21 cellular contexts compared by ENCODE assay signal in genomic region chr11:119011476-119011875, GRCh38. TPM values are rescaled to one million over a fixed set of nuclear protein-coding genes. Genes with fewer than 3 reads are reported as not detected.
DNase-seq lines count a peak whose midpoint lies in the region; ATAC-seq and TF ChIP-seq lines count a peak whose summit lies in the region.
"Had no signal": no experiment of that assay in that cellular context is flagged by ENCODE, and none has a peak within 500 bp of the region (broad histone marks: within the 10 kb centered on the region; RNA-seq: fewer than 3 reads in every experiment).

No MANE protein-coding gene starts in this region.

- no peaks in the 10 kb centered on the region for H3K27me3 Mint-ChIP-seq in stimulated activated naive CD8-positive, alpha-beta T cell treated with anti-CD3 and anti-CD28 coated beads, Interleukin-15, amount 100 ng/mL, for 72 hours
- H3K27me3 Mint-ChIP-seq in Caco-2 (ENCODE audit: insufficient read depth, unreplicated experiment), result no peaks in the 10 kb centered on the region
- H3K27me3 Mint-ChIP-seq: CD4-positive, alpha-beta T cell had no signal

- in situ Hi-C loops in Panc1 (cut with HindIII; ENCODE audit: low pct_unique_long_range_greater_than_20kb, low sequenced_read_pairs), result no loop called here

- CTCF ChIA-PET in Panc1 (lab: Charles Lee) (no interaction called here), Caco-2 (lab: Charles Lee) (no interaction called here)

- 90 to 96% (median 92%) methylated on average over 5 to 6 of the region's 6 CpGs for whole genome bisulfite sequencing in spleen, 5 donors

- ATAC-seq in stimulated activated naive CD8-positive, alpha-beta T cell treated with anti-CD3 and anti-CD28 coated beads, Interleukin-15, amount 100 ng/mL, for 72 hours, result peak; percentile 11
- ATAC-seq in stimulated activated naive CD8-positive, alpha-beta T cell treated with anti-CD3 and anti-CD28 coated beads, Interleukin-15, Interleukin-2, amounts not matched to agents 100 U/mL and 50 U/mL, for 24 hours, result no peak
- ATAC-seq in Panc1 (peak; percentile 6), esophagus mucosa (peak; percentile 20), HG03378 (IDR thresholded peaks at IDR 0.05; ENCODE audit: unreplicated experiment) (no peak)

- DNase-seq in stimulated activated naive CD8-positive, alpha-beta T cell treated with anti-CD3 and anti-CD28 coated beads, Interleukin-15, amount 100 ng/mL, for 72 hours, result no peak
- DNase-seq in stimulated activated naive CD8-positive, alpha-beta T cell treated with anti-CD3 and anti-CD28 coated beads, Interleukin-15, Interleukin-2, amounts not matched to agents 100 U/mL and 50 U/mL, for 24 hours, result no peak
- DNase-seq in Panc1 (ENCODE audit: low read depth, low spot score) (no peak), spleen (peak; percentile 59), Caco-2 (no peak), medulla oblongata (ENCODE audit: extremely low spot score) (no peak)
- DNase-seq: BE2C; Calu3; CD4-positive, alpha-beta T cell; DMS53; KG1; NCI-H1436; NCI-H2029 treated with DMSO at 0.1 percent for 48 hours; NCI-H510A; NCI-H774; Right ventricle myocardium superior; SK-N-SH had no signal

- H3K4me3 Mint-ChIP-seq in stimulated activated naive CD8-positive, alpha-beta T cell treated with anti-CD3 and anti-CD28 coated beads, Interleukin-15, amount 100 ng/mL, for 72 hours, result no peak overlapping the region
- no peak overlapping the region for H3K4me3 Mint-ChIP-seq in Caco-2 (ENCODE audit: unreplicated experiment)
- H3K4me3 Mint-ChIP-seq: CD4-positive, alpha-beta T cell had no signal

- H3K9me3 Mint-ChIP-seq in stimulated activated naive CD8-positive, alpha-beta T cell treated with anti-CD3 and anti-CD28 coated beads, Interleukin-15, amount 100 ng/mL, for 72 hours, result no peaks in the 10 kb centered on the region
- H3K9me3 Mint-ChIP-seq in Caco-2 (ENCODE audit: unreplicated experiment), result no peaks in the 10 kb centered on the region
- H3K9me3 Mint-ChIP-seq: CD4-positive, alpha-beta T cell had no signal

- TF ChIP-seq POLR2A in spleen (IDR thresholded peaks at IDR 0.05), result no peak

- POLR2A ChIA-PET in Panc1 (lab: Charles Lee), result interaction anchor here (0.7 kb wide), 1 partner anchor 14 kb away, joined by 4 read pairs; the partner anchor contains the start of gene CENATAC
- POLR2A ChIA-PET in Caco-2 (lab: Charles Lee), result no interaction called here

- no peak overlapping the region for H3K27ac Mint-ChIP-seq in stimulated activated naive CD8-positive, alpha-beta T cell treated with anti-CD3 and anti-CD28 coated beads, Interleukin-15, amount 100 ng/mL, for 72 hours
- H3K27ac Mint-ChIP-seq in Caco-2 (ENCODE audit: unreplicated experiment), result no peak overlapping the region

- intact Hi-C loops in Panc1 (cut with micrococcal nuclease; ENCODE audit: unreplicated experiment), result no loop called here
- intact Hi-C loops in spleen (cut with DNase I; ENCODE audit: low total_unique reads), result no loop called here
- intact Hi-C loops in Caco-2 (cut with micrococcal nuclease; ENCODE audit: unreplicated experiment), result no loop called here

- H3K4me1 Mint-ChIP-seq in stimulated activated naive CD8-positive, alpha-beta T cell treated with anti-CD3 and anti-CD28 coated beads, Interleukin-15, amount 100 ng/mL, for 72 hours, result peaks cover 31% of the 10 kb centered on the region
- peaks cover 6% of the 10 kb centered on the region for H3K4me1 Mint-ChIP-seq in Caco-2 (ENCODE audit: low read depth, unreplicated experiment)

- TF ChIP-seq CTCF in Panc1 (IDR thresholded peaks at IDR 0.05) (no peak), spleen (IDR thresholded peaks at IDR 0.05 in 8 of 11, conservative IDR thresholded peaks at IDR 0.05 in 3 of 11) (no peak), Caco-2 (IDR thresholded peaks at IDR 0.05; ENCODE audit: insufficient read depth in 1 of 2, low read depth in 1 of 2, low read length in 1 of 2, severe bottlenecking in 1 of 2, unreplicated experiment in 1 of 2) (no peak)

- H3K36me3 Mint-ChIP-seq in Caco-2 (ENCODE audit: insufficient read depth, unreplicated experiment), result peaks cover 95% of the 10 kb centered on the region

- no peak overlapping the region for H3K4me3 ChIP-seq in Panc1 (ENCODE audit: low read depth in 2 of 2, low read length in 2 of 2)
- H3K4me3 ChIP-seq in spleen, result no peak overlapping the region
- no peak overlapping the region for H3K4me3 ChIP-seq in Caco-2 (ENCODE audit: low read depth, low read length)
- H3K4me3 ChIP-seq: HAP-1 had no signal

- H3K9me3 ChIP-seq in Panc1 (ENCODE audit: control insufficient read depth, insufficient read depth, low read depth, low read length), result no peaks in the 10 kb centered on the region
- no peaks in the 10 kb centered on the region for H3K9me3 ChIP-seq in spleen
- H3K9me3 ChIP-seq in Caco-2, result no peaks in the 10 kb centered on the region
- H3K9me3 ChIP-seq: BE2C, HAP-1, SK-N-SH had no signal

- H3K4me1 ChIP-seq in Panc1 (ENCODE audit: control insufficient read depth, insufficient read depth, low read length) (peaks cover 12% of the 10 kb centered on the region), spleen (peaks cover 11 to 23% (median 15%) of the 10 kb centered on the region in 6 donors), Caco-2 (peaks cover 12% of the 10 kb centered on the region)
- H3K4me1 ChIP-seq: BE2C had no signal

- no TSS peak for BruUV-seq in Panc1 (replicated peaks; lab: Mats Ljungman, UMichigan)
- BruUV-seq in Caco-2 (replicated peaks; lab: Mats Ljungman, UMichigan), result no TSS peak

- H3K36me3 ChIP-seq in Panc1 (ENCODE audit: control insufficient read depth, insufficient read depth, low read length) (peaks cover 17% of the 10 kb centered on the region), spleen (peaks cover 0 to 100% (median 82%) of the 10 kb centered on the region in 6 donors), Caco-2 (ENCODE audit: control insufficient read depth, insufficient read depth, low read length) (peaks cover 11% of the 10 kb centered on the region)

- H3K27me3 ChIP-seq in Panc1 (ENCODE audit: control insufficient read depth, insufficient read depth, low read length) (no peaks in the 10 kb centered on the region), spleen (replicated peaks in 1 of 7) (no peaks in the 10 kb centered on the region), Caco-2 (replicated peaks; ENCODE audit: control insufficient read depth, insufficient read depth, low read length) (no peaks in the 10 kb centered on the region)
- H3K27me3 ChIP-seq: BE2C had no signal

- H3K27ac ChIP-seq in Panc1 (ENCODE audit: low read length) (no peak overlapping the region), spleen (no peak overlapping the region)

RNA-seq across cellular contexts. Expression of gene RPS25, which starts 6.7 kb away (rescaled TPM):
- total RNA-seq in Panc1 (2021; ENCODE audit: unreplicated experiment), result 1,083 TPM
- polyA plus RNA-seq in Panc1 (2012; ENCODE audit: insufficient read length), result 1,187 TPM
- total RNA-seq in esophagus mucosa, result 1,002 TPM
- total RNA-seq in spleen, result 1,000 to 10,000 TPM in 6 of 7 donors, 100 to 1,000 TPM in 1; 945 to 1,264 (median 1,141) TPM
- polyA plus RNA-seq in spleen, result 1,000 to 10,000 TPM; 4,407 to 5,214 (median 4,978) TPM
- total RNA-seq in Caco-2 (2022), result 1,811 and 1,967 TPM in 2 replicates

RNA-seq across cellular contexts. Expression of gene TRAPPC4, which starts 7.1 kb away (rescaled TPM):
- total RNA-seq in Panc1 (2021; ENCODE audit: unreplicated experiment), result 78.9 TPM
- polyA plus RNA-seq in Panc1 (2012; ENCODE audit: insufficient read length), result 88.8 TPM
- 42.4 TPM for total RNA-seq in esophagus mucosa
- 10 to 100 TPM; 43.0 to 61.8 (median 54.4) TPM for total RNA-seq in spleen
- polyA plus RNA-seq in spleen, result 10 to 100 TPM; 33.1 to 53.0 (median 47.6) TPM
- 118 and 126 TPM in 2 replicates for total RNA-seq in Caco-2 (2022)

RNA-seq across cellular contexts. Expression of gene CENATAC, which starts 13.5 kb away (rescaled TPM):
- total RNA-seq in Panc1 (2021; ENCODE audit: unreplicated experiment) (45.4 TPM), esophagus mucosa (11.9 TPM), spleen (10 to 100 TPM; 39.2 to 86.2 (median 66.7) TPM), Caco-2 (2022) (185 and 194 TPM in 2 replicates)
- 12.1 TPM for polyA plus RNA-seq in Panc1 (2012; ENCODE audit: insufficient read length)
- polyA plus RNA-seq in spleen, result 10 to 100 TPM; 27.0 to 80.8 (median 44.1) TPM

RNA-seq across cellular contexts. Expression of gene SLC37A4, which starts 19.2 kb away (rescaled TPM):
- 33.2 TPM for total RNA-seq in Panc1 (2021; ENCODE audit: unreplicated experiment)
- 18.8 TPM for polyA plus RNA-seq in Panc1 (2012; ENCODE audit: insufficient read length)
- 7.2 TPM for total RNA-seq in esophagus mucosa
- 10 to 100 TPM in 6 of 7 donors, 1 to 10 TPM in 1; 9.9 to 26.0 (median 15.9) TPM for total RNA-seq in spleen
- 10 to 100 TPM in 2 of 3 donors, 1 to 10 TPM in 1; 8.2 to 12.6 (median 10.1) TPM for polyA plus RNA-seq in spleen
- total RNA-seq in Caco-2 (2022), result 97.8 and 108 TPM in 2 replicates

RNA-seq across cellular contexts. Expression of gene FOXR1, which starts 39.9 kb away (rescaled TPM):
- not detected for total RNA-seq in Panc1 (2021; ENCODE audit: unreplicated experiment)
- not detected for polyA plus RNA-seq in Panc1 (2012; ENCODE audit: insufficient read length)
- not detected for total RNA-seq in esophagus mucosa
- total RNA-seq in spleen, result not detected
- not detected for polyA plus RNA-seq in spleen
- not detected in 2 replicates for total RNA-seq in Caco-2 (2022)
- total RNA-seq: Calu3; CD4-positive, alpha-beta T cell; Right ventricle myocardium superior had no signal
- polyA plus RNA-seq: AG04450, SK-N-SH had no signal

Comparison
In these comparisons a context has a peak if more than half of its experiments do, and no peak if none do; other contexts are left out.
1. ATAC-seq: peak in stimulated activated naive CD8-positive, alpha-beta T cell treated with anti-CD3 and anti-CD28 coated beads, Interleukin-15, amount 100 ng/mL, for 72 hours (single experiment), Panc1 (single experiment) and esophagus mucosa (single experiment); none in stimulated activated naive CD8-positive, alpha-beta T cell treated with anti-CD3 and anti-CD28 coated beads, Interleukin-15, Interleukin-2, amounts not matched to agents 100 U/mL and 50 U/mL, for 24 hours (single experiment) and HG03378 (single experiment).